Comparison of ENCODE assay signal across 8 cellular contexts in the genomic region with DNA sequence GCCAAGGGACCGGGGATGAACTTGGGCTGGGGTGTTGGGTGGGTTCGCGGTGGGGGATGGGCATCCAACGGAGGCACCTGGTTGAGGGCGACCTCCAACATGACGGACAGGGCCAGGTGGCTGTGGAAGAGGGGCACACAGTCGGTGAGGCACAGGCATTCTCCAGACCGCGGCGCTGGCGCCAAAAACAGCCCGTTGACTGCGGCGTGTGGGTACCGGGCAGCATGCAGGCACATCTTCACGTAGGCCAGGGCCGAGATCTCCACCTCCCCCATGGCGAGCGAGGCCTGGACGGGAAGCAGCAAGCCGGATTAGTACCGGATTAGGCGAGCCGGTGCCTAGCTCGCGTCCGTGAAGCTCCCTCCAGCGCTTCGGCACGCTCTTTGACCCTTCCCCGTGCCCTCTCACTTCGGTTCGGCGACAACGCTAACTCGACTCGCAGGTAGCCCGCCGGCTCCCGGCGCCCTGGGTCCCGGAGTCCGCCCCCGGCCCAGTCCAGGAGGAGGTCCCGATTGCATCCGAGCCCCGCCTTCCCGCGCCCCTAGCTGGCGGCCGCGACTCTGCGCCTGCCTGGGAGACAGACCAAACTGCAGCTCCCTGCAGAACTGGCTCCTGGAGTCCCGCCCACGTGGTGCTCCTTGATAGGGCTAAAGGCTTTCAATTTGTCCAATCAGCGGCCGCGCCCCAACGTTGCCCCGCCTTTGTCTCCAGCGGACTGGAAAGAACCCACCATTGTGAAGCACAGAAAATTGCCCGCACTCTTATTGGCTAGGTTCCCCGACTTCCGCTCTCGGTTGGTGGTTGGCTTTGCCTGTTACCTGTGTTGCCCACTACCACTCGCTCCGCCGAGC.
A peak's percentile ranks its signal among the peaks of the same experiment; 100 is the strongest.
DNase-seq lines count a peak whose midpoint lies in the region; ATAC-seq and FAIRE-seq lines count a peak whose summit lies in the region.

A gene with protein sequence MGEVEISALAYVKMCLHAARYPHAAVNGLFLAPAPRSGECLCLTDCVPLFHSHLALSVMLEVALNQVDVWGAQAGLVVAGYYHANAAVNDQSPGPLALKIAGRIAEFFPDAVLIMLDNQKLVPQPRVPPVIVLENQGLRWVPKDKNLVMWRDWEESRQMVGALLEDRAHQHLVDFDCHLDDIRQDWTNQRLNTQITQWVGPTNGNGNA (minus strand): TSS at position 562 of the 851 bp plus-strand sequence. CDS start 287 bp downstream, at position 275.

- ATAC-seq in GM19035 (IDR thresholded peaks at IDR 0.05; ENCODE audit: unreplicated experiment) (peak; percentile 83), HG03354 (IDR thresholded peaks at IDR 0.05; ENCODE audit: poor library complexity, severe bottlenecking, unreplicated experiment) (peak; percentile 88)
- peak; percentile 90 to 91 for ATAC-seq in activated CD4-positive, CD25-positive, alpha-beta regulatory T cell treated with anti-CD3 and anti-CD28 coated beads, Interleukin-2, amount 50 U/mL, for 24 hours

- DNase-seq in AML-193 (lab: John Stamatoyannopoulos, UW) (peak; percentile 96 to 97), NCI-H446 treated with DMSO at 0.1 percent for 48 hours (lab: John Stamatoyannopoulos, UW) (peak; percentile 99), cerebellar cortex (ENCODE audit: low spot score) (peak; percentile 100)
- DNase-seq in stimulated activated CD4-positive, alpha-beta T cell treated with anti-CD3 and anti-CD28 coated beads, Interleukin-12 subunit alpha, Interleukin-12 subunit beta, amount 100 ng/mL, for 4 hours: peak; percentile 99

- FAIRE-seq in islet of Langerhans (lab: Jason Lieb, UNC): peak; percentile 76

Comparison
In these comparisons a context has a peak if more than half of its experiments do, and no peak if none do; other contexts are left out.
1. Peak in every context shown above with its lines: DNase-seq and ATAC-seq.